Comparison of ENCODE assay signal across 8 cellular contexts in genomic region chr20:31568773-31569162, GRCh38. TPM values are rescaled to one million over a fixed set of nuclear protein-coding genes. Genes with fewer than 3 reads are reported as not detected.
DNase-seq lines count a peak whose midpoint lies in the region; ATAC-seq and TF ChIP-seq lines count a peak whose summit lies in the region.

No MANE protein-coding gene starts in this region.

- H3K4me1 Mint-ChIP-seq in MCF 10A (ENCODE audit: insufficient read depth, unreplicated experiment) (peaks cover 38% of the 10 kb centered on the region), neural progenitor cell (peaks cover 40% of the 10 kb centered on the region)

- H3F3A ChIP-seq in neural progenitor cell (ENCODE audit: low read depth): peaks cover 24% of the 10 kb centered on the region

- H3K4me3 ChIP-seq in A673 (ENCODE audit: low read depth, low read length, poor library complexity, severe bottlenecking) (no peak overlapping the region), HUES48 (ENCODE audit: low read depth, low read length) (no peak overlapping the region), neural progenitor cell (no peak overlapping the region)

- no peaks in the 10 kb centered on the region for H3K27me3 ChIP-seq in A673 (replicated peaks; ENCODE audit: insufficient read depth, low read depth, low read length, poor library complexity)
- H3K27me3 ChIP-seq in HUES48 (ENCODE audit: control insufficient read depth, insufficient read depth, low read length): no peaks in the 10 kb centered on the region
- H3K27me3 ChIP-seq in neural progenitor cell: no peaks in the 10 kb centered on the region

- H3K27ac Mint-ChIP-seq in MCF 10A (ENCODE audit: low read depth, unreplicated experiment) (peak overlapping the region; percentile 35), neural progenitor cell (peak overlapping the region; percentile 38)

- ATAC-seq in GM19452 (IDR thresholded peaks at IDR 0.05; ENCODE audit: unreplicated experiment) (no peak), GM19035 (IDR thresholded peaks at IDR 0.05; ENCODE audit: unreplicated experiment) (no peak), HG03520 (IDR thresholded peaks at IDR 0.05; ENCODE audit: unreplicated experiment) (no peak), GM18505 (IDR thresholded peaks at IDR 0.05; ENCODE audit: unreplicated experiment) (no peak)

- H3K4me2 ChIP-seq in neural progenitor cell: no peak overlapping the region

- POLR2A ChIA-PET in A673 (lab: Charles Lee; ENCODE audit: low non-redundant PET) (interaction anchor here (0.7 kb wide), 1 partner anchor 155 kb away, joined by 3 read pairs; no protein-coding TSS in a partner anchor), MCF 10A (lab: Yijun Ruan, JAX) (interaction anchor here (0.7 to 30.6 kb wide), 9 partner anchors 8 to 155 kb away, joined by 3 to 1321 read pairs (median 17); partner anchors contain the start of gene ID1)

- H3K27ac ChIP-seq in A673 (ENCODE audit: low read depth, low read length, poor library complexity, severe bottlenecking) (peak overlapping the region; percentile 28), HUES48 (ENCODE audit: low read depth, low read length) (peak overlapping the region; percentile 41), neural progenitor cell (no peak overlapping the region)

- H4K20me1 ChIP-seq in neural progenitor cell (ENCODE audit: low read depth): no peaks in the 10 kb centered on the region

- DNase-seq in A673 (ENCODE audit: low spot score) (no peak), MCF 10A (ENCODE audit: unreplicated experiment) (no peak), neural progenitor cell (ENCODE audit: low spot score) (no peak)

- BruUV-seq in A673 (replicated peaks; lab: Mats Ljungman, UMichigan) (no TSS peak), MCF 10A (replicated peaks; lab: Mats Ljungman, UMichigan) (no TSS peak)

- H3K4me3 Mint-ChIP-seq in MCF 10A (ENCODE audit: unreplicated experiment) (no peak overlapping the region), neural progenitor cell (no peak overlapping the region)

- H3K36me3 ChIP-seq in A673 (ENCODE audit: insufficient read depth, low read length, poor library complexity, severe bottlenecking): peaks cover 19% of the 10 kb centered on the region
- H3K36me3 ChIP-seq in HUES48 (ENCODE audit: control insufficient read depth, insufficient read depth, low read length): peaks cover 29% of the 10 kb centered on the region
- no peaks in the 10 kb centered on the region for H3K36me3 ChIP-seq in neural progenitor cell

- no peak overlapping the region for H2AFZ ChIP-seq in neural progenitor cell (replicated peaks)

- no peak for TF ChIP-seq POLR2A in GM18505 (IDR thresholded peaks at IDR 0.05; ENCODE audit: borderline replicate concordance, extremely low read depth, insufficient read depth, insufficient read length)

- H3K79me2 ChIP-seq in neural progenitor cell (ENCODE audit: low read depth): no peaks in the 10 kb centered on the region

- CTCF ChIA-PET in A673 (lab: Charles Lee) (interaction anchor here (1.2 to 5.2 kb wide), 3 partner anchors 36 to 44 kb away, joined by 6 to 72 read pairs (median 6); partner anchors contain the start of gene ID1), MCF 10A (lab: Yijun Ruan, JAX) (interaction anchor here (0.6 to 31.0 kb wide), 18 partner anchors 9 to 158 kb away, joined by 3 to 1902 read pairs (median 5); partner anchors contain the start of genes BCL2L1, HM13 and ID1)

- H3K4me1 ChIP-seq in A673 (ENCODE audit: insufficient read depth, low read length, poor library complexity, severe bottlenecking) (peaks cover 13% of the 10 kb centered on the region), HUES48 (ENCODE audit: control insufficient read depth, insufficient read depth, low read length) (peaks cover 46% of the 10 kb centered on the region), neural progenitor cell (peaks cover 6% of the 10 kb centered on the region)

- no peaks in the 10 kb centered on the region for H3K27me3 Mint-ChIP-seq in MCF 10A (ENCODE audit: insufficient read depth, unreplicated experiment)
- peaks cover 3% of the 10 kb centered on the region for H3K27me3 Mint-ChIP-seq in neural progenitor cell (ENCODE audit: insufficient read depth, low read depth)

- H3K9ac ChIP-seq in HUES48 (ENCODE audit: low read depth, low read length): no peak overlapping the region
- no peak overlapping the region for H3K9ac ChIP-seq in neural progenitor cell

- intact Hi-C loops in A673 (cut with micrococcal nuclease; ENCODE audit: unreplicated experiment): loop anchor here (1.0 to 2.0 kb wide), 2 partner anchors 44 to 156 kb away; no protein-coding TSS in a partner anchor
- intact Hi-C loops in MCF 10A (cut with micrococcal nuclease): loop anchor here (1.0 kb wide), 1 partner anchor 45 kb away; no protein-coding TSS in a partner anchor

- peaks cover 80% of the 10 kb centered on the region for H3K36me3 Mint-ChIP-seq in MCF 10A (ENCODE audit: insufficient read depth, unreplicated experiment)
- peaks cover 9% of the 10 kb centered on the region for H3K36me3 Mint-ChIP-seq in neural progenitor cell

- H3K9me3 ChIP-seq in A673 (ENCODE audit: low read depth, low read length, poor library complexity, severe bottlenecking): no peaks in the 10 kb centered on the region
- no peaks in the 10 kb centered on the region for H3K9me3 ChIP-seq in HUES48 (ENCODE audit: control insufficient read depth, insufficient read depth, low read length)
- H3K9me3 ChIP-seq in neural progenitor cell (ENCODE audit: low read depth): no peaks in the 10 kb centered on the region

- no peak for TF ChIP-seq CTCF in A673 (conservative IDR thresholded peaks at IDR 0.05; ENCODE audit: low read depth, low read length)
- no peak for TF ChIP-seq CTCF in MCF 10A (IDR thresholded peaks at IDR 0.05; ENCODE audit: unreplicated experiment)
- no peak for TF ChIP-seq CTCF in neural progenitor cell (IDR thresholded peaks at IDR 0.05)

- H3K9me3 Mint-ChIP-seq in MCF 10A (ENCODE audit: unreplicated experiment) (no peaks in the 10 kb centered on the region), neural progenitor cell (no peaks in the 10 kb centered on the region)

RNA-seq across cellular contexts. Expression of gene ID1, which starts 36.3 kb away (rescaled TPM):
- total RNA-seq in A673 (2021) (24.6 and 39.3 TPM in 2 replicates), MCF 10A (2022) (35.7 and 38.4 TPM in 2 replicates), neural progenitor cell (ENCODE audit: low replicate concordance) (80.8 and 133 TPM in 2 replicates)

RNA-seq across cellular contexts. Expression of gene HM13, which starts 54.5 kb away (rescaled TPM):
- total RNA-seq in A673 (2021) (182 and 196 TPM in 2 replicates), MCF 10A (2022) (276 and 338 TPM in 2 replicates), neural progenitor cell (ENCODE audit: low replicate concordance) (46.2 and 81.5 TPM in 2 replicates)
